12 cellular contexts compared by ENCODE assay signal in genomic region chr4:2483237-2483636, GRCh38. TPM values are rescaled to one million over a fixed set of nuclear protein-coding genes. Genes with fewer than 3 reads are reported as not detected.
DNase-seq lines count a peak whose midpoint lies in the region; ATAC-seq and TF ChIP-seq lines count a peak whose summit lies in the region.
"Had no signal": no experiment of that assay in that cellular context is flagged by ENCODE, and none has a peak within 500 bp of the region (broad histone marks: within the 10 kb centered on the region; RNA-seq: fewer than 3 reads in every experiment).

No MANE protein-coding gene starts in this region.

- intact Hi-C loops in activated T-helper 2 cell treated with anti-CD3 and anti-CD28 coated beads, Interferon-gamma antibody, Interleukin-2, Interleukin-4, amounts not matched to agents 10 μg/mL and 5 μg/mL and 100 μg/mL, durations not matched to agents 14 hours and 24 hours and 36 hours (cut with micrococcal nuclease), result no loop called here

- no peaks in the 10 kb centered on the region for H3K9me3 Mint-ChIP-seq in activated T-cell treated with anti-CD3 and anti-CD28 coated beads, Interleukin-2, amount 50 U/mL, for 72 hours
- H3K9me3 Mint-ChIP-seq in activated T-helper 2 cell treated with anti-CD3 and anti-CD28 coated beads, Interferon-gamma antibody, Interleukin-2, Interleukin-4, amounts not matched to agents 10 μg/mL and 5 μg/mL and 100 μg/mL, durations not matched to agents 14 hours and 24 hours and 36 hours, result no peaks in the 10 kb centered on the region

- WGBS in lung, 2 donors, result 95 to 99% methylated on average over 3 of the region's 3 CpGs

- H3K27me3 ChIP-seq in lung (ENCODE audit: control insufficient read depth, insufficient read depth), result no peaks in the 10 kb centered on the region

- H3K4me3 Mint-ChIP-seq in activated T-cell treated with anti-CD3 and anti-CD28 coated beads, Interleukin-2, amount 50 U/mL, for 72 hours, result peak overlapping the region; percentile 11 to 77
- H3K4me3 Mint-ChIP-seq in activated T-helper 2 cell treated with anti-CD3 and anti-CD28 coated beads, Interferon-gamma antibody, Interleukin-2, Interleukin-4, amounts not matched to agents 10 μg/mL and 5 μg/mL and 100 μg/mL, durations not matched to agents 14 hours and 24 hours and 36 hours (ENCODE audit: low read depth), result no peak overlapping the region

- H3K4me1 Mint-ChIP-seq in activated T-cell treated with anti-CD3 and anti-CD28 coated beads, Interleukin-2, amount 50 U/mL, for 72 hours (ENCODE audit: low read depth), result peaks cover 95% of the 10 kb centered on the region
- H3K4me1 Mint-ChIP-seq in activated T-helper 2 cell treated with anti-CD3 and anti-CD28 coated beads, Interferon-gamma antibody, Interleukin-2, Interleukin-4, amounts not matched to agents 10 μg/mL and 5 μg/mL and 100 μg/mL, durations not matched to agents 14 hours and 24 hours and 36 hours (ENCODE audit: low read depth), result peaks cover 76% of the 10 kb centered on the region

- TF ChIP-seq POLR2A in GM18505 (IDR thresholded peaks at IDR 0.05; ENCODE audit: borderline replicate concordance, extremely low read depth, insufficient read depth, insufficient read length), result no peak

- no peak overlapping the region for H3K4me3 ChIP-seq in lung

- H3K27ac ChIP-seq in lung (ENCODE audit: low read depth in 1 of 2, low read length in 1 of 2) (peak overlapping the region; percentile 51 to 58), temporal lobe (ENCODE audit: low read depth, low read length) (peak overlapping the region; percentile 63)

- no peak for TF ChIP-seq CTCF in lung (IDR thresholded peaks at IDR 0.05; ENCODE audit: control extremely low read depth, extremely low read depth)

- peaks cover 33 to 46% of the 10 kb centered on the region in 2 donors for H3K4me1 ChIP-seq in lung (ENCODE audit: control insufficient read depth in 2 of 2, insufficient read depth in 2 of 2, low read length in 2 of 2)

- H3K27ac Mint-ChIP-seq in activated T-cell treated with anti-CD3 and anti-CD28 coated beads, Interleukin-2, amount 50 U/mL, for 72 hours, result peak overlapping the region; percentile 95
- H3K27ac Mint-ChIP-seq in activated T-helper 2 cell treated with anti-CD3 and anti-CD28 coated beads, Interferon-gamma antibody, Interleukin-2, Interleukin-4, amounts not matched to agents 10 μg/mL and 5 μg/mL and 100 μg/mL, durations not matched to agents 14 hours and 24 hours and 36 hours, result peak overlapping the region; percentile 91

- H3K36me3 ChIP-seq in lung (ENCODE audit: control insufficient read depth in 2 of 2, insufficient read depth in 2 of 2, low read length in 2 of 2), result no peaks in the 10 kb centered on the region

- no peak for DNase-seq in activated T-cell treated with anti-CD3 and anti-CD28 coated beads, Interleukin-2, amount 50 U/mL, for 72 hours
- no peak for DNase-seq in activated T-cell treated with anti-CD3 and anti-CD28 coated beads, Interleukin-2, amount 50 U/mL, for 48 hours
- DNase-seq in activated T-helper 2 cell treated with anti-CD3 and anti-CD28 coated beads, Interferon-gamma antibody, Interleukin-2, Interleukin-4, amounts not matched to agents 10 μg/mL and 5 μg/mL and 100 μg/mL, durations not matched to agents 14 hours and 24 hours and 36 hours (ENCODE audit: low spot score), result no peak
- no peak for DNase-seq in lung (ENCODE audit: low spot score)
- no peak for DNase-seq in stimulated activated CD4-positive, alpha-beta T cell treated with anti-CD3 and anti-CD28 coated beads, Interleukin-4, amount 100 ng/mL, for 24 hours
- DNase-seq in stimulated activated CD4-positive, alpha-beta T cell treated with anti-CD3 and anti-CD28 coated beads, Interleukin-4, amount 100 ng/mL, for 1 hour, result no peak
- DNase-seq: erythroblast, NCI-H2171 treated with DMSO at 0.1 percent for 48 hours, SHP77 treated with DMSO at 0.1 percent for 48 hours had no signal

- peaks cover under 1 to 4% of the 10 kb centered on the region in 2 donors for H3K36me3 Mint-ChIP-seq in activated T-cell treated with anti-CD3 and anti-CD28 coated beads, Interleukin-2, amount 50 U/mL, for 72 hours (ENCODE audit: insufficient read depth in 2 of 2)
- peaks cover 26% of the 10 kb centered on the region for H3K36me3 Mint-ChIP-seq in activated T-helper 2 cell treated with anti-CD3 and anti-CD28 coated beads, Interferon-gamma antibody, Interleukin-2, Interleukin-4, amounts not matched to agents 10 μg/mL and 5 μg/mL and 100 μg/mL, durations not matched to agents 14 hours and 24 hours and 36 hours (ENCODE audit: low read depth)

- no peak for ATAC-seq in activated T-cell treated with anti-CD3 and anti-CD28 coated beads, Interleukin-2, amount 50 U/mL, for 72 hours (replicated peaks in 1 of 2)
- no peak for ATAC-seq in lung (ENCODE audit: insufficient read depth, low FRiP score)
- ATAC-seq in GM18505 (IDR thresholded peaks at IDR 0.05; ENCODE audit: unreplicated experiment), result no peak

- H3K9me3 ChIP-seq in lung (ENCODE audit: control insufficient read depth in 2 of 2, insufficient read depth in 1 of 2, low read length in 1 of 2), result no peaks in the 10 kb centered on the region

- no peaks in the 10 kb centered on the region for H3K27me3 Mint-ChIP-seq in activated T-cell treated with anti-CD3 and anti-CD28 coated beads, Interleukin-2, amount 50 U/mL, for 72 hours (ENCODE audit: low read depth)
- H3K27me3 Mint-ChIP-seq in activated T-helper 2 cell treated with anti-CD3 and anti-CD28 coated beads, Interferon-gamma antibody, Interleukin-2, Interleukin-4, amounts not matched to agents 10 μg/mL and 5 μg/mL and 100 μg/mL, durations not matched to agents 14 hours and 24 hours and 36 hours (ENCODE audit: low read depth), result no peaks in the 10 kb centered on the region
- H3K27me3 Mint-ChIP-seq: activated CD4-positive, alpha-beta T cell treated with anti-CD3 and anti-CD28 coated beads for 36 hours had no signal

RNA-seq across cellular contexts. Expression of gene RNF4, which starts 14.3 kb away (rescaled TPM):
- 10 to 100 TPM; 86.3 to 97.0 TPM for total RNA-seq in activated T-cell treated with anti-CD3 and anti-CD28 coated beads, Interleukin-2, amount 50 U/mL, for 72 hours
- total RNA-seq in activated T-helper 2 cell treated with anti-CD3 and anti-CD28 coated beads, Interferon-gamma antibody, Interleukin-2, Interleukin-4, amounts not matched to agents 10 μg/mL and 5 μg/mL and 100 μg/mL, durations not matched to agents 14 hours and 24 hours and 36 hours, result 99.0 and 99.1 TPM in 2 replicates
- total RNA-seq in lung (10 to 100 TPM; 49.2 to 54.7 TPM), temporal lobe (33.9 TPM)
- polyA plus RNA-seq in lung, result 10 to 100 TPM; 14.8 to 33.0 TPM

RNA-seq across cellular contexts. Expression of gene FAM193A, which starts 53.2 kb away (rescaled TPM):
- 10 to 100 TPM; 36.2 to 36.5 TPM for total RNA-seq in activated T-cell treated with anti-CD3 and anti-CD28 coated beads, Interleukin-2, amount 50 U/mL, for 72 hours
- total RNA-seq in activated T-helper 2 cell treated with anti-CD3 and anti-CD28 coated beads, Interferon-gamma antibody, Interleukin-2, Interleukin-4, amounts not matched to agents 10 μg/mL and 5 μg/mL and 100 μg/mL, durations not matched to agents 14 hours and 24 hours and 36 hours, result 30.8 and 31.2 TPM in 2 replicates
- total RNA-seq in lung (10 to 100 TPM; 24.1 to 33.2 TPM), temporal lobe (22.4 TPM)
- 10 to 100 TPM in 1 of 2 donors, 1 to 10 TPM in 1; 9.7 to 10.8 TPM for polyA plus RNA-seq in lung
